In the genomic region with DNA sequence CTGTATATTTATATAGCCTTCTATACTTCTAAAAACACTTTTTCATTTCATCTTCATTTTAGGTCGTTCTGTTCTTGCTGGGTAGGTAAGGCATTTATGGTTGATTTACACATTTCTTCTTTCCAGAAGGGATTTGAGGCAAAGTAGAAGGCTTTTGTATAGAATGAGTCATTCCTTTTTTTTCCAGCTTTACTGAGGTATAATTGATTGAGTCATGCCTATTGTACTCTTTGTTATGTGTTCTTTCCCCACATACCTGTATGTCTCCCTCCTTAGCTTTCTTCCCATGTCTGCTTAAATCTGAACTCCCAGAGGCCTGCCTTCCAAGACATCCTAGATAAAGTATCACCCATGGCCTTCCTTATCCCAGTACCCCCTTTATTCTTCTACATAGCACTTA, we compare ENCODE assay signal across 1 cellular context.
TF ChIP-seq lines count a peak whose summit lies in the region.

No MANE protein-coding gene starts in this region.

TF ChIP-seq in H1, 55 proteins besides CTCF, POLR2A, EP300 and RAD21:
- TF ChIP-seq JUN (IDR thresholded peaks at IDR 0.05; ENCODE audit: low read depth, low read length) (peak; percentile 79), JUND (IDR thresholded peaks at IDR 0.05; ENCODE audit: low read length) (peak; percentile 93), TAF7 (optimal IDR thresholded peaks at IDR 0.05; ENCODE audit: borderline replicate concordance, low read depth, low read length) (no peak)
